14 cellular contexts compared by ENCODE assay signal in the genomic region with DNA sequence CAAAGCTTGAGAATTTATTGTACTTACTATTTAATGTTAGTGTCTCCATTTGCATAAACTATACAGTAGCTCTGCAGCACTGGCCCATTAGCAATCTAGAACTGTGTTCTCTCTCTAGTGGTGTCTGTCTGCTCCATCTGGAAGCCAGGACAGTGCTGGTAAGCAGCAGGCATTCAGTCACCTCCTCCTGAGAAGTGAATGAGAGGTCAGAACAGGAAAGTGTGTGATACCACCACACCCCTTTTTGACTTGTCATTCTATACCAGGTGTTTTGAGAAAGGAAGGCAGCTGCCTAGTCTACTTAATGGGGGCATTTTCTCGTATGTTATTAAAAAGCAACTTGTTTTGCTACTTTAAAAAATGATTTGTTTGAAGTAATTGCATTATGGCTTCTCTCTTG. TPM values are rescaled to one million over a fixed set of nuclear protein-coding genes. Genes with fewer than 3 reads are reported as not detected.
DNase-seq lines count a peak whose midpoint lies in the region; ATAC-seq, FAIRE-seq and TF ChIP-seq lines count a peak whose summit lies in the region.
"Had no signal": no experiment of that assay in that cellular context is flagged by ENCODE, and none has a peak within 500 bp of the region (broad histone marks: within the 10 kb centered on the region; RNA-seq: fewer than 3 reads in every experiment).

No MANE protein-coding gene starts in this region.

- H3K36me3 ChIP-seq in K562 (ENCODE audit: control insufficient read depth, insufficient read depth, low read length) = peaks cover 7% of the 10 kb centered on the region; the same call in 2 of the 3 replicates
- H3K36me3 ChIP-seq: brain microvascular endothelial cell, ovary had no signal

- no peak for FAIRE-seq in K562 (lab: Jason Lieb, UNC)

- in situ Hi-C loops in K562 (cut with MboI) = no loop called here

- H3K79me2 ChIP-seq in K562 (ENCODE audit: control insufficient read depth, insufficient read depth, low read length) = peaks cover 75% of the 10 kb centered on the region

- no peaks in the 10 kb centered on the region for H3K27me3 Mint-ChIP-seq in activated CD4-positive, alpha-beta memory T cell treated with anti-CD3 and anti-CD28 coated beads, Interleukin-2, amount 10 ng/mL, durations not matched to agents 7 days and 5 days
- no peaks in the 10 kb centered on the region for H3K27me3 Mint-ChIP-seq in activated CD4-positive, alpha-beta memory T cell treated with anti-CD3 and anti-CD28 coated beads for 36 hours
- H3K27me3 Mint-ChIP-seq in chondrocyte (ENCODE audit: low read depth) = no peaks in the 10 kb centered on the region

- TF ChIP-seq EP300 in K562 (IDR thresholded peaks at IDR 0.05; ENCODE audit: low read length) = no peak

- no peaks in the 10 kb centered on the region for H3K9me1 ChIP-seq in K562 (ENCODE audit: control insufficient read depth, insufficient read depth, low read length)

- H3K36me3 Mint-ChIP-seq in activated CD4-positive, alpha-beta memory T cell treated with anti-CD3 and anti-CD28 coated beads, Interleukin-2, amount 10 ng/mL, durations not matched to agents 7 days and 5 days (ENCODE audit: low read depth) = peaks cover 42% of the 10 kb centered on the region
- H3K36me3 Mint-ChIP-seq in activated CD4-positive, alpha-beta memory T cell treated with anti-CD3 and anti-CD28 coated beads for 36 hours = peaks cover 6% of the 10 kb centered on the region
- peaks cover 7% of the 10 kb centered on the region for H3K36me3 Mint-ChIP-seq in chondrocyte (ENCODE audit: low read depth)

- H3K4me3 ChIP-seq in K562 = no peak overlapping the region
- H3K4me3 ChIP-seq: ovary had no signal

- H3K4me1 ChIP-seq in K562 (replicated peaks in 1 of 2; ENCODE audit: control insufficient read depth in 2 of 2, insufficient read depth in 2 of 2, low read length in 2 of 2) = peaks cover 0 to 9% of the 10 kb centered on the region in 2 experiments; a peak in 3 of 5 replicates

- POLR2A ChIA-PET in activated CD4-positive, alpha-beta memory T cell treated with anti-CD3 and anti-CD28 coated beads, Interleukin-2, amount 10 ng/mL, durations not matched to agents 7 days and 5 days (lab: Charles Lee) = no interaction called here
- POLR2A ChIA-PET in activated CD4-positive, alpha-beta memory T cell treated with anti-CD3 and anti-CD28 coated beads for 36 hours (lab: Charles Lee) = no interaction called here
- POLR2A ChIA-PET in K562 (lab: Yijun Ruan, JAX) = no interaction called here

- H3K4me3 Mint-ChIP-seq in activated CD4-positive, alpha-beta memory T cell treated with anti-CD3 and anti-CD28 coated beads, Interleukin-2, amount 10 ng/mL, durations not matched to agents 7 days and 5 days = no peak overlapping the region
- H3K4me3 Mint-ChIP-seq in activated CD4-positive, alpha-beta memory T cell treated with anti-CD3 and anti-CD28 coated beads for 36 hours = no peak overlapping the region
- H3K4me3 Mint-ChIP-seq in chondrocyte (ENCODE audit: unreplicated experiment) = no peak overlapping the region

- H3K27ac Mint-ChIP-seq in activated CD4-positive, alpha-beta memory T cell treated with anti-CD3 and anti-CD28 coated beads, Interleukin-2, amount 10 ng/mL, durations not matched to agents 7 days and 5 days = peak overlapping the region; percentile 12
- no peak overlapping the region for H3K27ac Mint-ChIP-seq in activated CD4-positive, alpha-beta memory T cell treated with anti-CD3 and anti-CD28 coated beads for 36 hours
- no peak overlapping the region for H3K27ac Mint-ChIP-seq in chondrocyte (ENCODE audit: unreplicated experiment)

- no peak overlapping the region for H3K4me2 ChIP-seq in K562 (ENCODE audit: insufficient read depth, low read length)

- peaks cover 7% of the 10 kb centered on the region; the same call in 1 of the 2 replicates for H4K20me1 ChIP-seq in K562 (replicated peaks; ENCODE audit: control insufficient read depth, insufficient read depth, low read length)

- intact Hi-C loops in activated CD4-positive, alpha-beta memory T cell treated with anti-CD3 and anti-CD28 coated beads for 36 hours (cut with micrococcal nuclease) = loop anchor here (5.0 to 10.0 kb wide), 2 partner anchors 46 to 714 kb away; a partner anchor contains a TSS
- intact Hi-C loops in K562 (cut with micrococcal nuclease) = loop anchor here (10.0 kb wide), 1 partner anchor 94 kb away; no protein-coding TSS in a partner anchor

- H3K27me3 ChIP-seq in K562 (ENCODE audit: control insufficient read depth in 2 of 2, insufficient read depth in 2 of 2, low read length in 2 of 2) = no peaks in the 10 kb centered on the region
- H3K27me3 ChIP-seq: brain microvascular endothelial cell, ovary had no signal

- peaks cover 64% of the 10 kb centered on the region for H3K4me1 Mint-ChIP-seq in activated CD4-positive, alpha-beta memory T cell treated with anti-CD3 and anti-CD28 coated beads, Interleukin-2, amount 10 ng/mL, durations not matched to agents 7 days and 5 days
- H3K4me1 Mint-ChIP-seq in activated CD4-positive, alpha-beta memory T cell treated with anti-CD3 and anti-CD28 coated beads for 36 hours (ENCODE audit: low read depth) = peaks cover 71% of the 10 kb centered on the region
- H3K4me1 Mint-ChIP-seq in chondrocyte (ENCODE audit: low read depth) = peaks cover 66% of the 10 kb centered on the region

- TF ChIP-seq RAD21 in K562 (CRISPR knock-in tag; conservative IDR thresholded peaks at IDR 0.05 in 1 of 2, IDR thresholded peaks at IDR 0.05 in 1 of 2) = no peak

- no peak for DNase-seq in activated CD4-positive, alpha-beta memory T cell treated with anti-CD3 and anti-CD28 coated beads, Interleukin-2, amount 10 ng/mL, durations not matched to agents 7 days and 5 days
- DNase-seq in activated CD4-positive, alpha-beta memory T cell treated with anti-CD3 and anti-CD28 coated beads for 36 hours = no peak
- DNase-seq in NCI-H146 treated with DMSO at 0.1 percent for 48 hours (lab: John Stamatoyannopoulos, UW; ENCODE audit: unreplicated experiment) = peak; percentile 28
- DNase-seq in K562 (ENCODE audit: extremely low read depth in 1 of 4, low spot score in 3 of 4) = peak in 3 of 4 experiments; percentile 8 to 12 (median 9)
- peak; percentile 9 for DNase-seq in renal cortical epithelial cell (ENCODE audit: low read depth)
- DNase-seq in stimulated activated CD4-positive, alpha-beta T cell treated with anti-CD3 and anti-CD28 coated beads, Interleukin-4, amount 100 ng/mL, for 1 hour = no peak
- DNase-seq in chondrocyte (ENCODE audit: low spot score) = no peak
- DNase-seq in activated CD4-positive, alpha-beta T cell treated with anti-CD3 and anti-CD28 coated beads for 4 hours = no peak
- DNase-seq: activated effector memory CD4-positive, alpha-beta T cell treated with Interleukin-2 at 50 U/mL for 16 hours; brain microvascular endothelial cell; hippocampal formation; ovary; stimulated activated CD4-positive, alpha-beta T cell treated with anti-CD3 and anti-CD28 coated beads, Interleukin-1b, Interleukin-23, amount 100 ng/mL, for 48 hours; SW 1271 had no signal

- WGBS in K562 (ENCODE audit: insufficient coverage, low coverage, missing lambda C conversion rate) = 43% methylated on average over 1 of the region's 1 CpG

- TF ChIP-seq POLR2A in K562 (conservative IDR thresholded peaks at IDR 0.05) = no peak

- no peak for TF ChIP-seq CTCF in K562 (IDR thresholded peaks at IDR 0.05 in 2 of 3, conservative IDR thresholded peaks at IDR 0.05 in 1 of 3; ENCODE audit: insufficient read depth in 2 of 3, low read depth in 1 of 3, low read length in 3 of 3)
- no peak for TF ChIP-seq CTCF in chondrocyte (IDR thresholded peaks at IDR 0.05)

- H3K9me3 Mint-ChIP-seq in activated CD4-positive, alpha-beta memory T cell treated with anti-CD3 and anti-CD28 coated beads, Interleukin-2, amount 10 ng/mL, durations not matched to agents 7 days and 5 days = no peaks in the 10 kb centered on the region
- peaks cover 3% of the 10 kb centered on the region for H3K9me3 Mint-ChIP-seq in activated CD4-positive, alpha-beta memory T cell treated with anti-CD3 and anti-CD28 coated beads for 36 hours
- peaks cover 6% of the 10 kb centered on the region for H3K9me3 Mint-ChIP-seq in chondrocyte (ENCODE audit: low read depth)

- H3K9me3 ChIP-seq in K562 (replicated peaks; ENCODE audit: control insufficient read depth, insufficient read depth, low read depth, low read length) = peaks cover 2% of the 10 kb centered on the region; the same call in 1 of the 2 replicates
- H3K9me3 ChIP-seq: ovary had no signal

- no peak overlapping the region for H2AFZ ChIP-seq in K562 (ENCODE audit: low read depth, low read length)

- CTCF ChIA-PET in activated CD4-positive, alpha-beta memory T cell treated with anti-CD3 and anti-CD28 coated beads, Interleukin-2, amount 10 ng/mL, durations not matched to agents 7 days and 5 days (lab: Charles Lee) = interaction anchor here (1.2 kb wide), 1 partner anchor 98 kb away, joined by 3 read pairs; no protein-coding TSS in a partner anchor
- CTCF ChIA-PET in activated CD4-positive, alpha-beta memory T cell treated with anti-CD3 and anti-CD28 coated beads for 36 hours (lab: Charles Lee) = interaction anchor here (0.8 kb wide), 1 partner anchor 97 kb away, joined by 4 read pairs; no protein-coding TSS in a partner anchor
- CTCF ChIA-PET in K562 (lab: Yijun Ruan, JAX; ENCODE audit: low intra/inter-chr PET ratio) = no interaction called here

- H3K9ac ChIP-seq in K562 (ENCODE audit: insufficient read depth in 1 of 2, low read depth in 2 of 2, low read length in 2 of 2) = no peak overlapping the region

- H3K27ac ChIP-seq in K562 (ENCODE audit: extremely low read depth, low read depth, low read length) = no peak overlapping the region
- H3K27ac ChIP-seq: brain microvascular endothelial cell, ovary had no signal

- BruUV-seq in K562 (replicated peaks; lab: Mats Ljungman, UMichigan) = no TSS peak

- ATAC-seq in K562 = no peak

RNA-seq across cellular contexts. Expression of a gene that starts 3.9 kb away (rescaled TPM):
- 10 to 100 TPM; 24.6 to 26.5 TPM for total RNA-seq in activated CD4-positive, alpha-beta memory T cell treated with anti-CD3 and anti-CD28 coated beads, Interleukin-2, amount 10 ng/mL, durations not matched to agents 7 days and 5 days
- 10 to 100 TPM; 19.5 to 20.5 TPM for total RNA-seq in activated CD4-positive, alpha-beta memory T cell treated with anti-CD3 and anti-CD28 coated beads for 36 hours
- 44.7 and 71.6 TPM in 2 replicates for total RNA-seq in K562 (2011; cell fraction: chromatin; rRNA removed; ENCODE audit: low replicate concordance)
- 40.5 and 43.9 TPM in 2 replicates for total RNA-seq in K562 (2011; cell fraction: nucleolus; rRNA removed)
- 40.6 and 42.3 TPM in 2 replicates for total RNA-seq in K562 (2011; cell fraction: nucleoplasm; rRNA removed)
- 22.9 and 36.6 TPM in 2 replicates for total RNA-seq in K562 (2014; rRNA removed)
- 12.9 and 14.2 TPM in 2 replicates for total RNA-seq in K562 (2014; rRNA removed; fragmentation: Illumina TruSeq; extraction: Trizol)
- total RNA-seq in K562 (2015; rRNA removed; fragmentation: Illumina TruSeq; extraction: Trizol) = 16.9 and 17.4 TPM in 2 replicates
- total RNA-seq in K562 (2021) = 12.5 and 14.5 TPM in 2 replicates
- 18.7 and 19.0 TPM in 2 replicates for polyA plus RNA-seq in K562 (2011; rRNA removed)
- 9.3 and 13.3 TPM in 2 replicates for polyA plus RNA-seq in K562 (2011; cell fraction: cytosol; rRNA removed)
- polyA plus RNA-seq in K562 (2011; cell fraction: nucleus; rRNA removed) = 32.8 and 34.6 TPM in 2 replicates
- polyA plus RNA-seq in K562 (2012) = 19.4 and 20.3 TPM in 2 replicates
- polyA plus RNA-seq in K562 (2014; fragmentation: Illumina TruSeq; extraction: Trizol) = 10.6 and 13.7 TPM in 2 replicates
- 1 to 10 TPM; 3.9 to 4.3 TPM for polyA plus RNA-seq in K562 (2014; fragmentation: Nextera tagmentation; extraction: Ambion mirVana)
- polyA plus RNA-seq in K562 (2014; rRNA removed) = 15.8 and 16.5 TPM in 2 replicates
- 25.6 and 34.4 TPM in 2 replicates for polyA minus RNA-seq in K562 (2011; rRNA and poly(A)+ RNA removed)
- 6.0 and 10.2 TPM in 2 replicates for polyA minus RNA-seq in K562 (2011; cell fraction: cytosol; rRNA and poly(A)+ RNA removed)
- polyA minus RNA-seq in K562 (2011; cell fraction: nucleus; rRNA and poly(A)+ RNA removed) = 40.4 and 61.9 TPM in 2 replicates
- total RNA-seq in renal cortical epithelial cell = 35.4 and 42.2 TPM in 2 replicates
- 22.4 to 30.4 TPM (median 23.8 TPM) in 3 replicates for total RNA-seq in chondrocyte

RNA-seq across cellular contexts. Expression of a gene that starts 50.5 kb away (rescaled TPM):
- 10 to 100 TPM; 17.5 to 17.6 TPM for total RNA-seq in activated CD4-positive, alpha-beta memory T cell treated with anti-CD3 and anti-CD28 coated beads, Interleukin-2, amount 10 ng/mL, durations not matched to agents 7 days and 5 days
- 10 to 100 TPM; 14.6 to 15.3 TPM for total RNA-seq in activated CD4-positive, alpha-beta memory T cell treated with anti-CD3 and anti-CD28 coated beads for 36 hours
- 3.4 and 5.5 TPM in 2 replicates for total RNA-seq in K562 (2011; cell fraction: chromatin; rRNA removed; ENCODE audit: low replicate concordance)
- total RNA-seq in K562 (2011; cell fraction: nucleolus; rRNA removed) = 2.0 and 3.3 TPM in 2 replicates
- 4.3 and 5.3 TPM in 2 replicates for total RNA-seq in K562 (2011; cell fraction: nucleoplasm; rRNA removed)
- total RNA-seq in K562 (2014; rRNA removed) (2.0 and 3.6 TPM in 2 replicates), K562 (2014; rRNA removed; fragmentation: Illumina TruSeq; extraction: Trizol) (6.0 and 7.1 TPM in 2 replicates), K562 (2015; rRNA removed; fragmentation: Illumina TruSeq; extraction: Trizol) (5.2 and 5.6 TPM in 2 replicates), K562 (2021) (6.9 and 9.6 TPM in 2 replicates), renal cortical epithelial cell (49.8 and 75.9 TPM in 2 replicates), chondrocyte (11.6 to 15.0 TPM (median 13.4 TPM) in 3 replicates)
- polyA plus RNA-seq in K562 (2011; rRNA removed) (5.3 and 8.8 TPM in 2 replicates), K562 (2014; fragmentation: Illumina TruSeq; extraction: Trizol) (9.3 and 11.1 TPM in 2 replicates), K562 (2014; fragmentation: Nextera tagmentation; extraction: Ambion mirVana) (1 to 10 TPM; 1.1 to 1.6 TPM), K562 (2014; rRNA removed) (5.8 and 8.9 TPM in 2 replicates)
- 2.4 and 7.4 TPM in 2 replicates for polyA plus RNA-seq in K562 (2011; cell fraction: cytosol; rRNA removed)
- polyA plus RNA-seq in K562 (2011; cell fraction: nucleus; rRNA removed) = 2.3 and 5.0 TPM in 2 replicates
- polyA plus RNA-seq in K562 (2012) = 4.1 and 5.2 TPM in 2 replicates
- polyA minus RNA-seq in K562 (2011; rRNA and poly(A)+ RNA removed) = 10.0 and 13.9 TPM in 2 replicates
- 4.1 and 7.8 TPM in 2 replicates for polyA minus RNA-seq in K562 (2011; cell fraction: cytosol; rRNA and poly(A)+ RNA removed)
- 0.94 and 4.9 TPM in 2 replicates for polyA minus RNA-seq in K562 (2011; cell fraction: nucleus; rRNA and poly(A)+ RNA removed)

Comparison
In these comparisons a context has a peak if more than half of its experiments do, and no peak if none do; other contexts are left out.
1. DNase-seq: peak in NCI-H146 treated with DMSO at 0.1 percent for 48 hours (single experiment), K562 (3 of 4) and renal cortical epithelial cell (single experiment); none in activated CD4-positive, alpha-beta memory T cell treated with anti-CD3 and anti-CD28 coated beads, Interleukin-2, amount 10 ng/mL, durations not matched to agents 7 days and 5 days (single experiment), activated CD4-positive, alpha-beta memory T cell treated with anti-CD3 and anti-CD28 coated beads for 36 hours (single experiment), stimulated activated CD4-positive, alpha-beta T cell treated with anti-CD3 and anti-CD28 coated beads, Interleukin-4, amount 100 ng/mL, for 1 hour (single experiment), chondrocyte (single experiment) and activated CD4-positive, alpha-beta T cell treated with anti-CD3 and anti-CD28 coated beads for 4 hours (0 of 2).